Comparison of ENCODE assay signal across 8 cellular contexts in genomic region chr11:76670475-76671235, GRCh38. TPM values are rescaled to one million over a fixed set of nuclear protein-coding genes. Genes with fewer than 3 reads are reported as not detected.
DNase-seq lines count a peak whose midpoint lies in the region; ATAC-seq and TF ChIP-seq lines count a peak whose summit lies in the region.

Gene LRRC32, minus strand, starts transcription at chr11:76670747. Its CDS starts 4,793 bp downstream, at chr11:76665954.

- H3K27ac Mint-ChIP-seq in activated CD8-positive, alpha-beta T cell treated with anti-CD3 and anti-CD28 coated beads for 36 hours: peak within 1 kb of the TSS; percentile 36

- peak; percentile 93 for DNase-seq in H7
- DNase-seq in activated CD8-positive, alpha-beta T cell treated with anti-CD3 and anti-CD28 coated beads for 36 hours: peak; percentile 49
- DNase-seq in fibroblast of lung (ENCODE audit: low read depth in 2 of 2): peak in 1 of 2 donors; percentile 11
- no peak for DNase-seq in 8988T

- peak within 1 kb of the TSS; percentile 60 for H3K4me3 ChIP-seq in H7 (ENCODE audit: insufficient read depth, low read depth, low read length)
- H3K4me3 ChIP-seq in fibroblast of lung (replicated peaks in 1 of 4; ENCODE audit: control extremely low read depth in 1 of 4, insufficient read depth in 1 of 4, low read depth in 3 of 4, low read length in 4 of 4): peak within 1 kb of the TSS; percentile 45 to 68 (median 56)
- H3K4me3 ChIP-seq in neural cell (ENCODE audit: low read length): peak within 1 kb of the TSS; percentile 68

- H3K36me3 Mint-ChIP-seq in activated CD8-positive, alpha-beta T cell treated with anti-CD3 and anti-CD28 coated beads for 36 hours (ENCODE audit: low read depth): no peaks in the 10 kb centered on the region

- POLR2A ChIA-PET in activated CD8-positive, alpha-beta T cell treated with anti-CD3 and anti-CD28 coated beads for 36 hours (lab: Charles Lee): interaction anchor here (0.9 to 1.8 kb wide), 4 partner anchors 41 to 289 kb away, joined by 3 to 6 read pairs (median 4); partner anchors contain the start of genes GVQW3 and TSKU

- H2AFZ ChIP-seq in fibroblast of lung (ENCODE audit: low read length) (peak within 1 kb of the TSS; percentile 11), neural cell (ENCODE audit: low read depth, low read length) (no peak within 1 kb of the TSS)

- no peaks in the 10 kb centered on the region for H3K9me2 ChIP-seq in neural cell (ENCODE audit: insufficient read depth, low read length)

- H3K4me2 ChIP-seq in fibroblast of lung (ENCODE audit: extremely low read depth, insufficient read depth, low read length) (peak within 1 kb of the TSS; percentile 75), neural cell (ENCODE audit: low read length) (no peak within 1 kb of the TSS)

- TF ChIP-seq RAD21 in neural cell (conservative IDR thresholded peaks at IDR 0.05): no peak

- peaks cover 4% of the 10 kb centered on the region for H3K4me1 ChIP-seq in fibroblast of lung (ENCODE audit: control insufficient read depth, extremely low read depth, insufficient read depth, low read length)

- H3K27me3 Mint-ChIP-seq in activated CD8-positive, alpha-beta T cell treated with anti-CD3 and anti-CD28 coated beads for 36 hours: peaks cover 19% of the 10 kb centered on the region

- no peak within 1 kb of the TSS for H3K27ac ChIP-seq in 22Rv1
- H3K27ac ChIP-seq in fibroblast of lung (ENCODE audit: insufficient read depth, low read length): peak within 1 kb of the TSS; percentile 63
- no peak within 1 kb of the TSS for H3K27ac ChIP-seq in neural cell (ENCODE audit: low read length)

- no peak for TF ChIP-seq EP300 in neural cell (conservative IDR thresholded peaks at IDR 0.05; ENCODE audit: poor library complexity, severe bottlenecking)

- H3K9ac ChIP-seq in fibroblast of lung (ENCODE audit: insufficient read depth, low read length) (peak within 1 kb of the TSS; percentile 58), neural cell (ENCODE audit: low read length) (peak within 1 kb of the TSS; percentile 23)

- intact Hi-C loops in activated CD8-positive, alpha-beta T cell treated with anti-CD3 and anti-CD28 coated beads for 36 hours (cut with micrococcal nuclease): loop anchor here (5.0 kb wide), 2 partner anchors 43 to 73 kb away; no protein-coding TSS in a partner anchor

- ATAC-seq in activated CD8-positive, alpha-beta T cell treated with anti-CD3 and anti-CD28 coated beads for 36 hours: peak; percentile 8
- ATAC-seq in GM21825 (IDR thresholded peaks at IDR 0.05; ENCODE audit: unreplicated experiment) (no peak), GM21786 (IDR thresholded peaks at IDR 0.05; ENCODE audit: unreplicated experiment) (no peak)

- H4K20me1 ChIP-seq in fibroblast of lung (ENCODE audit: control insufficient read depth, extremely low read depth, insufficient read depth, low read length) (no peaks in the 10 kb centered on the region), neural cell (ENCODE audit: insufficient read depth) (no peaks in the 10 kb centered on the region)

- peak; percentile 21 for TF ChIP-seq CTCF in 22Rv1 (IDR thresholded peaks at IDR 0.05)
- TF ChIP-seq CTCF in activated CD8-positive, alpha-beta T cell treated with anti-CD3 and anti-CD28 coated beads for 36 hours (IDR thresholded peaks at IDR 0.05): peak; percentile 28
- TF ChIP-seq CTCF in fibroblast of lung (conservative IDR thresholded peaks at IDR 0.05 in 1 of 2, IDR thresholded peaks at IDR 0.05 in 1 of 2; ENCODE audit: low read depth in 1 of 2, low read length in 2 of 2): no peak
- no peak for TF ChIP-seq CTCF in neural cell (IDR thresholded peaks at IDR 0.05; ENCODE audit: poor library complexity, severe bottlenecking)

- peak within 1 kb of the TSS; percentile 73 for H3K4me3 Mint-ChIP-seq in activated CD8-positive, alpha-beta T cell treated with anti-CD3 and anti-CD28 coated beads for 36 hours

- H3K79me2 ChIP-seq in fibroblast of lung (ENCODE audit: control insufficient read depth, insufficient read depth, low read length) (peaks cover 36% of the 10 kb centered on the region), neural cell (replicated peaks; ENCODE audit: insufficient read depth, low read length) (no peaks in the 10 kb centered on the region)

- H3F3A ChIP-seq in neural cell (ENCODE audit: insufficient read depth, low read length, poor library complexity, severe bottlenecking): no peaks in the 10 kb centered on the region

- CTCF ChIA-PET in activated CD8-positive, alpha-beta T cell treated with anti-CD3 and anti-CD28 coated beads for 36 hours (lab: Charles Lee): interaction anchor here (1.0 to 3.4 kb wide), 4 partner anchors 10 to 72 kb away, joined by 3 to 14 read pairs (median 5); no protein-coding TSS in a partner anchor

- H3K27me3 ChIP-seq in H7 (ENCODE audit: control insufficient read depth, insufficient read depth, low read length) (peaks cover 22% of the 10 kb centered on the region), fibroblast of lung (ENCODE audit: control insufficient read depth, insufficient read depth, low read length) (peaks cover 4% of the 10 kb centered on the region), neural cell (ENCODE audit: insufficient read depth, low read depth, low read length) (peaks cover 25% of the 10 kb centered on the region)

- H3K9me3 Mint-ChIP-seq in activated CD8-positive, alpha-beta T cell treated with anti-CD3 and anti-CD28 coated beads for 36 hours: no peaks in the 10 kb centered on the region

- H3K9me3 ChIP-seq in fibroblast of lung (ENCODE audit: control insufficient read depth, insufficient read depth, low read depth, low read length) (no peaks in the 10 kb centered on the region), neural cell (ENCODE audit: low read length) (no peaks in the 10 kb centered on the region)

- H3K36me3 ChIP-seq in H7 (replicated peaks; ENCODE audit: control insufficient read depth, insufficient read depth, low read length): no peaks in the 10 kb centered on the region
- H3K36me3 ChIP-seq in fibroblast of lung (ENCODE audit: control insufficient read depth, insufficient read depth, low read length): no peaks in the 10 kb centered on the region
- H3K36me3 ChIP-seq in neural cell (ENCODE audit: insufficient read depth, low read length): no peaks in the 10 kb centered on the region

- peaks cover 49% of the 10 kb centered on the region for H3K4me1 Mint-ChIP-seq in activated CD8-positive, alpha-beta T cell treated with anti-CD3 and anti-CD28 coated beads for 36 hours (ENCODE audit: low read depth)

TF ChIP-seq in neural cell, 6 proteins besides CTCF, POLR2A, EP300 and RAD21:
- TF ChIP-seq REST (IDR thresholded peaks at IDR 0.05; ENCODE audit: borderline replicate concordance) (no peak), SMC3 (conservative IDR thresholded peaks at IDR 0.05; ENCODE audit: poor library complexity) (no peak), MXI1 (conservative IDR thresholded peaks at IDR 0.05; ENCODE audit: poor library complexity, severe bottlenecking) (no peak), EZH2 (IDR thresholded peaks at IDR 0.05; ENCODE audit: borderline replicate concordance, insufficient read depth, low read length, poor library complexity, severe bottlenecking) (no peak), POLR2AphosphoS5 (IDR thresholded peaks at IDR 0.05) (no peak), TAF1 (IDR thresholded peaks at IDR 0.05; ENCODE audit: low read depth) (no peak)

RNA-seq across cellular contexts. Expression of gene LRRC32, which starts in this region (rescaled TPM):
- total RNA-seq in H7 (2014; rRNA removed; shearing (Covaris generic)): 0.63 and 0.94 TPM in 2 replicates
- 10 to 100 TPM; 23.2 to 24.5 TPM for total RNA-seq in activated CD8-positive, alpha-beta T cell treated with anti-CD3 and anti-CD28 coated beads for 36 hours
- 15.4 and 19.2 TPM in 2 replicates for total RNA-seq in fibroblast of lung
- 18.9 and 103 TPM in 2 replicates for polyA plus RNA-seq in fibroblast of lung
- 39.6 and 236 TPM in 2 replicates for polyA plus RNA-seq in fibroblast of lung (2012)
- polyA minus RNA-seq in fibroblast of lung (ENCODE audit: low replicate concordance): 79.7 and 528 TPM in 2 replicates
- not detected in 2 replicates for polyA plus RNA-seq in neural cell
- polyA minus RNA-seq in neural cell: not detected in 2 replicates

Comparison
In these comparisons a context has a peak if more than half of its experiments do, and no peak if none do; other contexts are left out.
1. RNA of gene LRRC32 (polyA plus RNA-seq): 18.9 to 236 TPM in fibroblast of lung; not detected in neural cell; every median in the first group is over 10 times any median in the second.
2. Peak in DNase-seq and H3K4me3 ChIP-seq in H7; RNA of the gene not detected or under 1 TPM.
3. CTCF ChIP-seq: peak in 22Rv1 (single experiment) and activated CD8-positive, alpha-beta T cell treated with anti-CD3 and anti-CD28 coated beads for 36 hours (single experiment); none in fibroblast of lung (0 of 2) and neural cell (single experiment).
4. Peak in every context shown above with its lines, with median percentiles within 50 percentile points of each other: H3K4me3 ChIP-seq.